16 cellular contexts compared by ENCODE assay signal in the genomic region with DNA sequence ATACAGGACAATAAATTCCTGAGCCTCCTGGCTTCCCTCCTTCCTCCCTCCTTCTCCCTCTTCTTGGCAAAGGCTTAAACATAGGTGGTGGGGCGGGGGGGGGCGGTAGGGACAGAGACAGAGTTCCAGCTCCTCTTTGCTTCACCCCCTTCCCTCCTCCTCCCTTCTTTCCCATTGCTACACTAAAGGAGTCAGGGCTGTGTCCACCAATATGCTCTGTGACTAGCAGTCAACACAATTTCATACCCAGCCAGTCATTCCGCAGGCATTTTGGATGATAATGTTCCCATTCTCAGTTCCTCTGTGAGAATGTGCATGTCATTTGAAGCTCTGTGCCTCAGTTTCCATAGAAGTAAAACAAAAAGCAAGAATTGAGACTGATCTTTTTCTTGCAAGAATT. TPM values are rescaled to one million over a fixed set of nuclear protein-coding genes. Genes with fewer than 3 reads are reported as not detected.
DNase-seq lines count a peak whose midpoint lies in the region; ATAC-seq and TF ChIP-seq lines count a peak whose summit lies in the region.
"Had no signal": no experiment of that assay in that cellular context is flagged by ENCODE, and none has a peak within 500 bp of the region (broad histone marks: within the 10 kb centered on the region; RNA-seq: fewer than 3 reads in every experiment).

No MANE protein-coding gene starts in this region.

- DNase-seq in GM23248 (peak; percentile 52), coronary artery (ENCODE audit: low spot score) (no peak), mesothelial cell of epicardium (ENCODE audit: low spot score in 2 of 2, unreplicated experiment in 2 of 2) (no peak), H9 (no peak), SKM-1 (lab: John Stamatoyannopoulos, UW; ENCODE audit: unreplicated experiment) (no peak)
- DNase-seq in activated T-cell treated with anti-CD3 and anti-CD28 coated beads, Interleukin-2, amount 50 U/mL, for 1 hour: no peak
- DNase-seq: activated effector memory CD4-positive, alpha-beta T cell treated with Interleukin-2 at 50 U/mL for 16 hours; effector CD8-positive, alpha-beta T cell; GOT3; naive B cell; NCI-H1092 treated with DMSO at 0.1 percent for 48 hours; retina; stimulated activated CD4-positive, alpha-beta T cell treated with anti-CD3 and anti-CD28 coated beads, Interleukin-4, amount 100 ng/mL, for 4 hours had no signal

- H2AFZ ChIP-seq in GM23248 (no peak overlapping the region), H9 (ENCODE audit: low read length) (no peak overlapping the region)

- H4K91ac ChIP-seq in H9 (ENCODE audit: insufficient read length, low read depth, low read length): no peak overlapping the region

- no peaks in the 10 kb centered on the region for H3K27me3 Mint-ChIP-seq in mesothelial cell of epicardium (ENCODE audit: low read depth)
- H3K27me3 Mint-ChIP-seq in H9 (ENCODE audit: low read depth): peaks cover 32% of the 10 kb centered on the region

- H4K8ac ChIP-seq in H9 (replicated peaks; ENCODE audit: insufficient read length, low read depth, low read length): no peak overlapping the region

- H3K23me2 ChIP-seq in H9 (ENCODE audit: insufficient read length, low read depth, low read length, poor library complexity, severe bottlenecking): peaks cover 6% of the 10 kb centered on the region

- H3K27me3 ChIP-seq in GM23248 (replicated peaks; ENCODE audit: insufficient read depth) (no peaks in the 10 kb centered on the region), subcutaneous abdominal adipose tissue (ENCODE audit: control insufficient read depth in 5 of 5, insufficient read depth in 4 of 5, low read length in 5 of 5) (peaks cover 0 to 18% (median 9%) of the 10 kb centered on the region in 5 donors), H9 (ENCODE audit: insufficient read depth, low read length) (peaks cover 8% of the 10 kb centered on the region; the same call in 1 of the 2 replicates)

- in situ Hi-C loops in GM23248 (cut with MboI): no loop called here

- no peak for TF ChIP-seq CTCF in coronary artery (IDR thresholded peaks at IDR 0.05)
- no peak for TF ChIP-seq CTCF in mesothelial cell of epicardium (IDR thresholded peaks at IDR 0.05; ENCODE audit: unreplicated experiment)
- no peak for TF ChIP-seq CTCF in H9 (conservative IDR thresholded peaks at IDR 0.05)

- H3K4me1 Mint-ChIP-seq in mesothelial cell of epicardium: peaks cover 45% of the 10 kb centered on the region
- H3K4me1 Mint-ChIP-seq in H9: peaks cover 28 to 44% of the 10 kb centered on the region in 2 experiments

- H3K9me3 Mint-ChIP-seq in mesothelial cell of epicardium (no peaks in the 10 kb centered on the region), H9 (no peaks in the 10 kb centered on the region; a peak in 1 of 5 replicates)

- no peak overlapping the region for H2BK12ac ChIP-seq in H9 (ENCODE audit: insufficient read length, low read depth, low read length)

- H3K9me2 ChIP-seq in GM23248 (ENCODE audit: insufficient read depth): no peaks in the 10 kb centered on the region

- no peak overlapping the region for H2BK5ac ChIP-seq in H9 (ENCODE audit: insufficient read length, low read length)

- no peak overlapping the region for H2AK5ac ChIP-seq in H9 (ENCODE audit: insufficient read length, low read length)

- H3K79me1 ChIP-seq in H9 (ENCODE audit: insufficient read depth, low read depth, low read length, poor library complexity, severe bottlenecking): no peaks in the 10 kb centered on the region

- H3K18ac ChIP-seq in H9 (ENCODE audit: insufficient read length, low read depth, low read length): no peak overlapping the region

- H3K4me2 ChIP-seq in GM23248 (ENCODE audit: unreplicated experiment) (peak overlapping the region; percentile 96), H9 (ENCODE audit: insufficient read depth, insufficient read length, low read length) (no peak overlapping the region)

- no peak overlapping the region for H3K27ac Mint-ChIP-seq in mesothelial cell of epicardium
- H3K27ac Mint-ChIP-seq in H9: no peak overlapping the region
- H3K27ac Mint-ChIP-seq: naive B cell had no signal

- no peak for TF ChIP-seq POLR2A in GM18505 (IDR thresholded peaks at IDR 0.05; ENCODE audit: borderline replicate concordance, extremely low read depth, insufficient read depth, insufficient read length)

- H3K9me3 ChIP-seq in GM23248 (ENCODE audit: low read depth) (no peaks in the 10 kb centered on the region), subcutaneous abdominal adipose tissue (ENCODE audit: control insufficient read depth in 5 of 5, low read length in 5 of 5) (no peaks in the 10 kb centered on the region), H9 (ENCODE audit: control insufficient read depth, low read depth, low read length) (no peaks in the 10 kb centered on the region)

- no peak for ATAC-seq in GM18505 (IDR thresholded peaks at IDR 0.05; ENCODE audit: unreplicated experiment)

- H3K4me3 Mint-ChIP-seq in mesothelial cell of epicardium: peak overlapping the region; percentile 74
- peak overlapping the region in 1 of 2 experiments; percentile 84; a peak in 1 of 5 replicates for H3K4me3 Mint-ChIP-seq in H9
- H3K4me3 Mint-ChIP-seq: naive B cell had no signal

- H3K79me2 ChIP-seq in GM23248 (ENCODE audit: insufficient read depth): peaks cover 26% of the 10 kb centered on the region
- no peaks in the 10 kb centered on the region for H3K79me2 ChIP-seq in H9 (ENCODE audit: insufficient read depth, low read length)

- H2BK15ac ChIP-seq in H9 (ENCODE audit: low read depth, low read length): no peak overlapping the region

- H3K4ac ChIP-seq in H9 (ENCODE audit: low read depth, low read length): no peak overlapping the region

- H3K9ac ChIP-seq in GM23248 (no peak overlapping the region), subcutaneous abdominal adipose tissue (ENCODE audit: low read length in 5 of 5) (no peak overlapping the region), H9 (ENCODE audit: extremely low read depth, insufficient read length, low read length) (no peak overlapping the region)

- H4K20me1 ChIP-seq in GM23248 (ENCODE audit: insufficient read depth) (no peaks in the 10 kb centered on the region), H9 (ENCODE audit: control insufficient read depth, insufficient read depth, insufficient read length) (no peaks in the 10 kb centered on the region)

- 28 to 36% methylated on average over 2 of the region's 3 CpGs for WGBS in GM23248 (ENCODE audit: low coverage in 1 of 2, low lambda C conversion rate in 2 of 2, missing lambda C conversion rate in 2 of 2), 2 experiments
- WGBS in H9 (ENCODE audit: extremely low coverage, insufficient read length, low lambda C conversion rate): no CpG with 5 or more reads among the region's 3 CpGs

- peaks cover 15% of the 10 kb centered on the region for H3F3A ChIP-seq in GM23248 (ENCODE audit: insufficient read depth)

- H3K23ac ChIP-seq in H9 (ENCODE audit: insufficient read length, low read depth, low read length): no peak overlapping the region

- H3K4me1 ChIP-seq in GM23248 (ENCODE audit: insufficient read depth) (peaks cover 26% of the 10 kb centered on the region), subcutaneous abdominal adipose tissue (ENCODE audit: control insufficient read depth in 5 of 5, insufficient read depth in 5 of 5, low read length in 5 of 5) (peaks cover 3 to 62% (median 52%) of the 10 kb centered on the region in 5 donors), H9 (ENCODE audit: insufficient read depth, low read length) (peaks cover 6% of the 10 kb centered on the region)

- no peaks in the 10 kb centered on the region for H3K36me3 ChIP-seq in GM23248 (ENCODE audit: low read depth)
- no peaks in the 10 kb centered on the region for H3K36me3 ChIP-seq in subcutaneous abdominal adipose tissue (ENCODE audit: control insufficient read depth in 5 of 5, insufficient read depth in 5 of 5, low read length in 5 of 5)

- no peak overlapping the region for H4K5ac ChIP-seq in H9 (ENCODE audit: insufficient read length, low read depth, low read length)

- H3T11ph ChIP-seq in H9 (ENCODE audit: low read length): no peak overlapping the region

- H3K27ac ChIP-seq in GM23248 (no peak overlapping the region), coronary artery (peak overlapping the region; percentile 83 to 94), subcutaneous abdominal adipose tissue (ENCODE audit: low read depth, low read length) (peak overlapping the region; percentile 46), H9 (ENCODE audit: insufficient read length, low read depth, low read length) (no peak overlapping the region)
- H3K27ac ChIP-seq: SK-N-MC had no signal

- H3K4me3 ChIP-seq in GM23248 (peak overlapping the region; percentile 85), coronary artery (peak overlapping the region; percentile 93), subcutaneous abdominal adipose tissue (ENCODE audit: low read depth in 1 of 5, low read length in 5 of 5) (peak overlapping the region; percentile 70 to 81 (median 80))
- H3K4me3 ChIP-seq: SK-N-MC had no signal

- no peak overlapping the region for H3K56ac ChIP-seq in H9 (ENCODE audit: insufficient read length, low read depth, low read length)

- no peak overlapping the region for H3K14ac ChIP-seq in H9 (ENCODE audit: insufficient read depth, low read length)

- H3K36me3 Mint-ChIP-seq in mesothelial cell of epicardium (no peaks in the 10 kb centered on the region), H9 (ENCODE audit: insufficient read depth in 1 of 3, low read depth in 3 of 3) (no peaks in the 10 kb centered on the region)
- H3K36me3 Mint-ChIP-seq: naive B cell had no signal

- no peak overlapping the region for H2BK20ac ChIP-seq in H9 (ENCODE audit: low read depth, low read length, poor library complexity, severe bottlenecking)

- H2BK120ac ChIP-seq in H9 (ENCODE audit: low read depth, low read length, poor library complexity, severe bottlenecking): no peak overlapping the region

RNA-seq across cellular contexts. Expression of a gene that starts 1.7 kb away (rescaled TPM):
- 7.8 and 8.9 TPM in 2 replicates for total RNA-seq in GM23248 (2014; rRNA removed; shearing (Covaris generic))
- polyA plus RNA-seq in GM23248 (2016; fragmentation: Nextera tagmentation; extraction: Ambion mirVana): 6.1 and 6.3 TPM in 2 replicates
- total RNA-seq in mesothelial cell of epicardium (4.8 to 5.6 TPM (median 5.4 TPM) in 3 replicates), H9 (2021) (0.31 and 0.44 TPM in 2 replicates)

RNA-seq across cellular contexts. Expression of a gene that starts 10.7 kb away (rescaled TPM):
- total RNA-seq in GM23248 (2014; rRNA removed; shearing (Covaris generic)): 56.4 and 68.8 TPM in 2 replicates
- polyA plus RNA-seq in GM23248 (2016; fragmentation: Nextera tagmentation; extraction: Ambion mirVana): 116 and 123 TPM in 2 replicates
- total RNA-seq in mesothelial cell of epicardium (42.6 to 46.5 TPM (median 46.3 TPM) in 3 replicates), H9 (2021) (60.3 and 60.9 TPM in 2 replicates)

RNA-seq across cellular contexts. Expression of a gene that starts 37.8 kb away (rescaled TPM):
- 80.5 and 83.6 TPM in 2 replicates for total RNA-seq in GM23248 (2014; rRNA removed; shearing (Covaris generic))
- polyA plus RNA-seq in GM23248 (2016; fragmentation: Nextera tagmentation; extraction: Ambion mirVana): 68.6 and 70.7 TPM in 2 replicates
- total RNA-seq in mesothelial cell of epicardium (76.6 to 84.3 TPM (median 79.3 TPM) in 3 replicates), H9 (2021) (49.2 and 49.9 TPM in 2 replicates)

RNA-seq across cellular contexts. Expression of a gene that starts 55.9 kb away (rescaled TPM):
- total RNA-seq in GM23248 (2014; rRNA removed; shearing (Covaris generic)): 24.8 and 42.4 TPM in 2 replicates
- polyA plus RNA-seq in GM23248 (2016; fragmentation: Nextera tagmentation; extraction: Ambion mirVana): 47.9 and 48.0 TPM in 2 replicates
- total RNA-seq in mesothelial cell of epicardium: 8.3 to 11.5 TPM (median 9.8 TPM) in 3 replicates
- 6.3 and 8.1 TPM in 2 replicates for total RNA-seq in H9 (2021)

Comparison
In these comparisons a context has a peak if more than half of its experiments do, and no peak if none do; other contexts are left out.
1. H3K27ac ChIP-seq: peak in coronary artery (2 of 2) and subcutaneous abdominal adipose tissue (single experiment); none in GM23248 (single experiment) and H9 (single experiment).
2. Peak in every context shown above with its lines, with median percentiles within 50 percentile points of each other: H3K4me3 ChIP-seq.